In genomic region chr7:90631502-90631901, GRCh38 we compare ENCODE assay signal across 21 cellular contexts. TPM values are rescaled to one million over a fixed set of nuclear protein-coding genes. Genes with fewer than 3 reads are reported as not detected.
A peak's percentile ranks its signal among the peaks of the same experiment; 100 is the strongest.
DNase-seq lines count a peak whose midpoint lies in the region; ATAC-seq and TF ChIP-seq lines count a peak whose summit lies in the region.
"Had no signal": no experiment of that assay in that cellular context is flagged by ENCODE, and none has a peak within 500 bp of the region (broad histone marks: within the 10 kb centered on the region; RNA-seq: fewer than 3 reads in every experiment).

No MANE protein-coding gene starts in this region.

- H3K9me3 Mint-ChIP-seq in MCF 10A (ENCODE audit: unreplicated experiment) (no peaks in the 10 kb centered on the region), activated B cell treated with CpG ODN at 0.5 μM for 24 hours (no peaks in the 10 kb centered on the region)
- H3K9me3 Mint-ChIP-seq in stimulated activated memory B cell treated with anti-CD40 and anti-IgM and Interleukin-4, amounts not matched to agents 10 μg/mL and 1 μg/mL and 100 μg/mL, for 72 hours = no peaks in the 10 kb centered on the region
- H3K9me3 Mint-ChIP-seq: CD8-positive, alpha-beta T cell had no signal

- no peaks in the 10 kb centered on the region for H4K20me1 ChIP-seq in mammary epithelial cell (ENCODE audit: insufficient read depth, low read length)

- H3K4me1 ChIP-seq in mammary epithelial cell (ENCODE audit: insufficient read depth, low read length) = no peaks in the 10 kb centered on the region

- H3K9me3 ChIP-seq in mammary epithelial cell (replicated peaks; ENCODE audit: insufficient read depth, low read length) = no peaks in the 10 kb centered on the region
- H3K9me3 ChIP-seq: Caco-2 had no signal

- no peaks in the 10 kb centered on the region for H3K36me3 ChIP-seq in mammary epithelial cell (ENCODE audit: insufficient read depth, low read length)

- H3K27ac ChIP-seq in mammary epithelial cell (ENCODE audit: insufficient read depth, low read depth, low read length) = no peak overlapping the region
- H3K27ac ChIP-seq: 22Rv1, BLaER1, C4-2B had no signal

- H3K27me3 Mint-ChIP-seq in MCF 10A (ENCODE audit: insufficient read depth, unreplicated experiment) (no peaks in the 10 kb centered on the region), activated B cell treated with CpG ODN at 0.5 μM for 24 hours (no peaks in the 10 kb centered on the region)
- no peaks in the 10 kb centered on the region for H3K27me3 Mint-ChIP-seq in stimulated activated memory B cell treated with anti-CD40 and anti-IgM and Interleukin-4, amounts not matched to agents 10 μg/mL and 1 μg/mL and 100 μg/mL, for 72 hours
- H3K27me3 Mint-ChIP-seq: B cell; CD4-positive, CD25-positive, alpha-beta regulatory T cell had no signal

- POLR2A ChIA-PET in MCF 10A (lab: Yijun Ruan, JAX) (interaction anchor here (0.6 to 1.2 kb wide), 3 partner anchors 34 to 79 kb away, joined by 3 to 5 read pairs (median 3); partner anchors contain the start of gene CDK14), activated B cell treated with CpG ODN at 0.5 μM for 24 hours (lab: Charles Lee) (interaction anchor here (0.8 kb wide), 1 partner anchor 39 kb away, joined by 5 read pairs; no protein-coding TSS in a partner anchor)

- BruUV-seq in MCF 10A (replicated peaks; lab: Mats Ljungman, UMichigan) = no TSS peak
- no TSS peak for BruUV-seq in mammary epithelial cell (replicated peaks; lab: Mats Ljungman, UMichigan)

- no peak overlapping the region for H3K4me3 ChIP-seq in mammary epithelial cell (replicated peaks in 1 of 3; ENCODE audit: insufficient read depth in 1 of 3, low read depth in 2 of 3, low read length in 3 of 3)
- H3K4me3 ChIP-seq: BLaER1, GM23338 had no signal

- CTCF ChIA-PET in MCF 10A (lab: Yijun Ruan, JAX) (interaction anchor here (0.7 to 9.3 kb wide), 7 partner anchors 15 to 404 kb away, joined by 3 to 118 read pairs (median 4); no protein-coding TSS in a partner anchor), mammary epithelial cell (lab: Charles Lee; ENCODE audit: low non-redundant PET) (interaction anchor here (0.6 kb wide), 1 partner anchor 404 kb away, joined by 3 read pairs; no protein-coding TSS in a partner anchor), activated B cell treated with CpG ODN at 0.5 μM for 24 hours (lab: Charles Lee) (interaction anchor here (0.7 to 1.9 kb wide), 4 partner anchors 24 to 403 kb away, joined by 3 to 4 read pairs (median 4); no protein-coding TSS in a partner anchor)

- H3K36me3 Mint-ChIP-seq in MCF 10A (ENCODE audit: insufficient read depth, unreplicated experiment) (no peaks in the 10 kb centered on the region), activated B cell treated with CpG ODN at 0.5 μM for 24 hours (ENCODE audit: low read depth) (peaks cover 5% of the 10 kb centered on the region)
- H3K36me3 Mint-ChIP-seq in stimulated activated memory B cell treated with anti-CD40 and anti-IgM and Interleukin-4, amounts not matched to agents 10 μg/mL and 1 μg/mL and 100 μg/mL, for 72 hours = peaks cover 16% of the 10 kb centered on the region
- H3K36me3 Mint-ChIP-seq: CD4-positive, CD25-positive, alpha-beta regulatory T cell; CD8-positive, alpha-beta T cell had no signal

- no peak overlapping the region for H3K4me2 ChIP-seq in mammary epithelial cell (ENCODE audit: insufficient read depth, low read depth, low read length)
- H3K4me2 ChIP-seq: BLaER1, GM23338 had no signal

- intact Hi-C loops in MCF 10A (cut with micrococcal nuclease) = no loop called here
- intact Hi-C loops in mammary epithelial cell (cut with micrococcal nuclease) = no loop called here
- intact Hi-C loops in activated B cell treated with CpG ODN at 0.5 μM for 24 hours (cut with micrococcal nuclease) = no loop called here

- DNase-seq in MCF 10A (ENCODE audit: unreplicated experiment) (no peak), mammary epithelial cell (no peak), activated B cell treated with CpG ODN at 0.5 μM for 24 hours (no peak), NCI-H1105 (lab: John Stamatoyannopoulos, UW) (no peak), DMS79 treated with DMSO at 0.1 percent for 48 hours (lab: John Stamatoyannopoulos, UW) (no peak)
- no peak for DNase-seq in activated CD4-positive, alpha-beta T cell treated with anti-CD3 and anti-CD28 coated beads for 4 hours
- DNase-seq: Caco-2; CD4-positive, CD25-positive, alpha-beta regulatory T cell; CD8-positive, alpha-beta T cell; DMS79; GF-D8; H9 had no signal

- dilution Hi-C loops in mammary epithelial cell (cut with HindIII; ENCODE audit: low sequenced_read_pairs) = no loop called here

- H3K9ac ChIP-seq in mammary epithelial cell (ENCODE audit: insufficient read depth, low read length) = no peak overlapping the region
- H3K9ac ChIP-seq: BLaER1 had no signal

- no peak overlapping the region for H2AFZ ChIP-seq in mammary epithelial cell (ENCODE audit: low read depth, low read length)
- H2AFZ ChIP-seq: GM23338 had no signal

- peak overlapping the region; percentile 3 for H3K27ac Mint-ChIP-seq in MCF 10A (ENCODE audit: low read depth, unreplicated experiment)
- H3K27ac Mint-ChIP-seq in activated B cell treated with CpG ODN at 0.5 μM for 24 hours = peak overlapping the region; percentile 6
- H3K27ac Mint-ChIP-seq in stimulated activated memory B cell treated with anti-CD40 and anti-IgM and Interleukin-4, amounts not matched to agents 10 μg/mL and 1 μg/mL and 100 μg/mL, for 72 hours = peak overlapping the region; percentile 42
- H3K27ac Mint-ChIP-seq: B cell; CD4-positive, CD25-positive, alpha-beta regulatory T cell; CD8-positive, alpha-beta T cell; GM23338; H9 had no signal

- H3K79me2 ChIP-seq in mammary epithelial cell (ENCODE audit: insufficient read depth, low read length) = peaks cover 22% of the 10 kb centered on the region

- WGBS in mammary epithelial cell (ENCODE audit: low coverage, missing lambda C conversion rate) = 98% methylated on average over 3 of the region's 3 CpGs

- no peak overlapping the region for H3K4me3 Mint-ChIP-seq in MCF 10A (ENCODE audit: unreplicated experiment)
- no peak overlapping the region for H3K4me3 Mint-ChIP-seq in activated B cell treated with CpG ODN at 0.5 μM for 24 hours
- H3K4me3 Mint-ChIP-seq in stimulated activated memory B cell treated with anti-CD40 and anti-IgM and Interleukin-4, amounts not matched to agents 10 μg/mL and 1 μg/mL and 100 μg/mL, for 72 hours = no peak overlapping the region
- H3K4me3 Mint-ChIP-seq: B cell; CD4-positive, CD25-positive, alpha-beta regulatory T cell; CD8-positive, alpha-beta T cell; GM23338; H9 had no signal

- H3K27me3 ChIP-seq in mammary epithelial cell (ENCODE audit: insufficient read depth, low read length) = no peaks in the 10 kb centered on the region
- H3K27me3 ChIP-seq: BLaER1 had no signal

- ATAC-seq in activated B cell treated with CpG ODN at 0.5 μM for 24 hours (ENCODE audit: low read depth) (peak; percentile 70), GM21447 (IDR thresholded peaks at IDR 0.05; ENCODE audit: unreplicated experiment) (no peak)
- ATAC-seq in stimulated activated memory B cell treated with anti-CD40 and anti-IgM and Interleukin-4, amounts not matched to agents 10 μg/mL and 1 μg/mL and 100 μg/mL, for 72 hours = peak; percentile 67
- ATAC-seq: CD8-positive, alpha-beta T cell; GM23338; HCT116 had no signal

- TF ChIP-seq CTCF in MCF 10A (IDR thresholded peaks at IDR 0.05; ENCODE audit: unreplicated experiment) (no peak), mammary epithelial cell (conservative IDR thresholded peaks at IDR 0.05 in 1 of 2, IDR thresholded peaks at IDR 0.05 in 1 of 2; ENCODE audit: extremely low read depth in 1 of 2, insufficient read depth in 1 of 2, low read depth in 1 of 2, low read length in 2 of 2) (no peak), activated B cell treated with CpG ODN at 0.5 μM for 24 hours (IDR thresholded peaks at IDR 0.05) (no peak)

- H3K4me1 Mint-ChIP-seq in MCF 10A (ENCODE audit: insufficient read depth, unreplicated experiment) = peaks cover 7% of the 10 kb centered on the region
- H3K4me1 Mint-ChIP-seq in activated B cell treated with CpG ODN at 0.5 μM for 24 hours = peaks cover 11% of the 10 kb centered on the region
- H3K4me1 Mint-ChIP-seq in stimulated activated memory B cell treated with anti-CD40 and anti-IgM and Interleukin-4, amounts not matched to agents 10 μg/mL and 1 μg/mL and 100 μg/mL, for 72 hours = peaks cover 11% of the 10 kb centered on the region
- H3K4me1 Mint-ChIP-seq: CD4-positive, CD25-positive, alpha-beta regulatory T cell had no signal

- in situ Hi-C loops in mammary epithelial cell (cut with MboI; ENCODE audit: low sequenced_read_pairs in 2 of 2) = no loop called here

RNA-seq across cellular contexts. Expression of gene CDK14, which starts 35.4 kb away (rescaled TPM):
- total RNA-seq in MCF 10A (2022) (21.2 and 32.0 TPM in 2 replicates), mammary epithelial cell (10 to 100 TPM; 23.9 to 43.3 TPM), activated B cell treated with CpG ODN at 0.5 μM for 24 hours (130 and 140 TPM in 2 replicates)
- 6.8 TPM for polyA plus RNA-seq in mammary epithelial cell
- 46.0 TPM for polyA minus RNA-seq in mammary epithelial cell
- total RNA-seq: G401 had no signal
